In the genomic region with DNA sequence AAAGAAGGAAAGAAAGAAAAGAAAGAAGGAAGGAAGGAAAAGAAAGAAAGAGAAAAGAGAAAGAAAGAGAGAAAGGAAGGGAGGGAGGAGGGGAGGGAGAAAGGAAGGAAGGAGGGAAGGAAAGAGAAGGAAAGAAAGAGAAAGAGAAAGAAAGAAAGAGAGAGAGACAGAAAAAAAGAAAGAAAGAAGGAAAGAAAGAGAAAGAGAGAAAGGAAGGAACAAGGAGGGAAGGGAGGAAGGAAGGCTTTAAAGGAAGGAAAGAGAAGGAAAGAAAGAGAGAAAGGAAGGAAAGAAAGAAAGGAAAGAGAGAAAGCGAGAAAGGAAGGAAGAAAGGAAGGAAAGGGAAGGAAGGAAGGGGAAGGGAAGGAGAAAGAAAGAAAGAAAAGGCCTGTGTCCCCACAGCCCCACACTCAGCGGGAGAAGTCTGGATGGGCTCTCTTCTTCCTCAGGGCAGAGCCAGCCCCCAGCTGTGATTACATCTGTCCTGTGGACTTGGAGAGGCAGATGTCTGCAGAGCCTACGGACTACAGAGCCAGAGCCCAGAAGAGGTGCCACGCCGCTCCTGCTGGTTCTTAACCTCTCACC, we compare ENCODE assay signal across 2 cellular contexts.
A peak's percentile ranks its signal among the peaks of the same experiment; 100 is the strongest.
TF ChIP-seq lines count a peak whose summit lies in the region.

No MANE protein-coding gene starts in this region.

TF ChIP-seq in HEK293, 187 proteins besides CTCF, POLR2A, EP300 and RAD21:
- TF ChIP-seq PRDM1 (tag by site-specific recombination; IDR thresholded peaks at IDR 0.05) = peak; percentile 100
- TF ChIP-seq ZSCAN18 (tag by site-specific recombination; IDR thresholded peaks at IDR 0.05) = 0 out of 2 replicates have a peak, but pooled peaks have one; percentile 20
- TF ChIP-seq HOXD13 (CRISPR knock-in tag; IDR thresholded peaks at IDR 0.05; ENCODE audit: borderline replicate concordance) = no peak
- peak; percentile 64 for TF ChIP-seq ZIC2 (tag by site-specific recombination; IDR thresholded peaks at IDR 0.05)
- TF ChIP-seq ZNF626 (tag by site-specific recombination; IDR thresholded peaks at IDR 0.05) = no peak
- TF ChIP-seq ZNF777 (tag by site-specific recombination; IDR thresholded peaks at IDR 0.05; ENCODE audit: borderline replicate concordance) = 0 out of 2 replicates have a peak, but pooled peaks have one; percentile 13
- peak; percentile 98 for TF ChIP-seq ZNF366 (tag by site-specific recombination; conservative IDR thresholded peaks at IDR 0.05)
- TF ChIP-seq ZFP41 (tag by site-specific recombination; IDR thresholded peaks at IDR 0.05; ENCODE audit: borderline replicate concordance) = no peak
TF ChIP-seq in HEK293: peak in this region for 5.

TF ChIP-seq in K562, 482 proteins besides CTCF, POLR2A, EP300 and RAD21 (continues in another document):
- no peak for TF ChIP-seq SMAD1 (IDR thresholded peaks at IDR 0.05; ENCODE audit: low read depth, low read length, partially characterized antibody)
- TF ChIP-seq FOXP4 (CRISPR knock-in tag; IDR thresholded peaks at IDR 0.05; ENCODE audit: borderline replicate concordance) = no peak
- TF ChIP-seq HDAC1 (IDR thresholded peaks at IDR 0.05) = 0 out of 4 replicates have a peak, but pooled peaks of 1 of the 2 experiments have one; percentile 16
- TF ChIP-seq EZH2 (IDR thresholded peaks at IDR 0.05; ENCODE audit: borderline replicate concordance, low read depth, low read length) = no peak
- TF ChIP-seq RFX7 (CRISPR knock-in tag; IDR thresholded peaks at IDR 0.05) = no peak
- TF ChIP-seq ELK1 (CRISPR knock-in tag; IDR thresholded peaks at IDR 0.05) = no peak
- TF ChIP-seq TARDBP (IDR thresholded peaks at IDR 0.05) = no peak
- TF ChIP-seq THRAP3 (IDR thresholded peaks at IDR 0.05; ENCODE audit: borderline replicate concordance) = peak; percentile 56; the same call in 1 of the 2 replicates
- TF ChIP-seq NKRF (IDR thresholded peaks at IDR 0.05; ENCODE audit: borderline replicate concordance) = 0 out of 2 replicates have a peak, but pooled peaks have one; percentile 17
- no peak for TF ChIP-seq BHLHE40 (IDR thresholded peaks at IDR 0.05; ENCODE audit: low read length)
- TF ChIP-seq, protein P1, sequence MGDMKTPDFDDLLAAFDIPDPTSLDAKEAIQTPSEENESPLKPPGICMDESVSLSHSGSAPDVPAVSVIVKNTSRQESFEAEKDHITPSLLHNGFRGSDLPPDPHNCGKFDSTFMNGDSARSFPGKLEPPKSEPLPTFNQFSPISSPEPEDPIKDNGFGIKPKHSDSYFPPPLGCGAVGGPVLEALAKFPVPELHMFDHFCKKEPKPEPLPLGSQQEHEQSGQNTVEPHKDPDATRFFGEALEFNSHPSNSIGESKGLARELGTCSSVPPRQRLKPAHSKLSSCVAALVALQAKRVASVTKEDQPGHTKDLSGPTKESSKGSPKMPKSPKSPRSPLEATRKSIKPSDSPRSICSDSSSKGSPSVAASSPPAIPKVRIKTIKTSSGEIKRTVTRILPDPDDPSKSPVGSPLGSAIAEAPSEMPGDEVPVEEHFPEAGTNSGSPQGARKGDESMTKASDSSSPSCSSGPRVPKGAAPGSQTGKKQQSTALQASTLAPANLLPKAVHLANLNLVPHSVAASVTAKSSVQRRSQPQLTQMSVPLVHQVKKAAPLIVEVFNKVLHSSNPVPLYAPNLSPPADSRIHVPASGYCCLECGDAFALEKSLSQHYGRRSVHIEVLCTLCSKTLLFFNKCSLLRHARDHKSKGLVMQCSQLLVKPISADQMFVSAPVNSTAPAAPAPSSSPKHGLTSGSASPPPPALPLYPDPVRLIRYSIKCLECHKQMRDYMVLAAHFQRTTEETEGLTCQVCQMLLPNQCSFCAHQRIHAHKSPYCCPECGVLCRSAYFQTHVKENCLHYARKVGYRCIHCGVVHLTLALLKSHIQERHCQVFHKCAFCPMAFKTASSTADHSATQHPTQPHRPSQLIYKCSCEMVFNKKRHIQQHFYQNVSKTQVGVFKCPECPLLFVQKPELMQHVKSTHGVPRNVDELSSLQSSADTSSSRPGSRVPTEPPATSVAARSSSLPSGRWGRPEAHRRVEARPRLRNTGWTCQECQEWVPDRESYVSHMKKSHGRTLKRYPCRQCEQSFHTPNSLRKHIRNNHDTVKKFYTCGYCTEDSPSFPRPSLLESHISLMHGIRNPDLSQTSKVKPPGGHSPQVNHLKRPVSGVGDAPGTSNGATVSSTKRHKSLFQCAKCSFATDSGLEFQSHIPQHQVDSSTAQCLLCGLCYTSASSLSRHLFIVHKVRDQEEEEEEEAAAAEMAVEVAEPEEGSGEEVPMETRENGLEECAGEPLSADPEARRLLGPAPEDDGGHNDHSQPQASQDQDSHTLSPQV (IDR thresholded peaks at IDR 0.05) = no peak
- TF ChIP-seq ZNF77 (CRISPR knock-in tag; IDR thresholded peaks at IDR 0.05) = no peak
- TF ChIP-seq SP1 (CRISPR knock-in tag; IDR thresholded peaks at IDR 0.05) = no peak
- TF ChIP-seq, protein P2, sequence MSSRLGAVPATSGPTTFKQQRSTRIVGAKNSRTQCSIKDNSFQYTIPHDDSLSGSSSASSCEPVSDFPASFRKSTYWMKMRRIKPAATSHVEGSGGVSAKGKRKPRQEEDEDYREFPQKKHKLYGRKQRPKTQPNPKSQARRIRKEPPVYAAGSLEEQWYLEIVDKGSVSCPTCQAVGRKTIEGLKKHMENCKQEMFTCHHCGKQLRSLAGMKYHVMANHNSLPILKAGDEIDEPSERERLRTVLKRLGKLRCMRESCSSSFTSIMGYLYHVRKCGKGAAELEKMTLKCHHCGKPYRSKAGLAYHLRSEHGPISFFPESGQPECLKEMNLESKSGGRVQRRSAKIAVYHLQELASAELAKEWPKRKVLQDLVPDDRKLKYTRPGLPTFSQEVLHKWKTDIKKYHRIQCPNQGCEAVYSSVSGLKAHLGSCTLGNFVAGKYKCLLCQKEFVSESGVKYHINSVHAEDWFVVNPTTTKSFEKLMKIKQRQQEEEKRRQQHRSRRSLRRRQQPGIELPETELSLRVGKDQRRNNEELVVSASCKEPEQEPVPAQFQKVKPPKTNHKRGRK (tag; IDR thresholded peaks at IDR 0.05) = peak; percentile 90
- no peak for TF ChIP-seq PATZ1 (CRISPR knock-in tag; IDR thresholded peaks at IDR 0.05; ENCODE audit: borderline replicate concordance)
- no peak for TF ChIP-seq BACH1 (tag; IDR thresholded peaks at IDR 0.05)
- no peak for TF ChIP-seq NCOA1 (IDR thresholded peaks at IDR 0.05; ENCODE audit: low read depth)
- TF ChIP-seq GATA2 (CRISPR knock-in tag; IDR thresholded peaks at IDR 0.05) = no peak
- TF ChIP-seq ID3 (CRISPR knock-in tag; IDR thresholded peaks at IDR 0.05) = no peak
- TF ChIP-seq ID3 (tag; IDR thresholded peaks at IDR 0.05) = no peak
- TF ChIP-seq PRPF4 (IDR thresholded peaks at IDR 0.05; ENCODE audit: insufficient read depth, low read depth, low read length, poor library complexity, severe bottlenecking) = no peak
- TF ChIP-seq SMC3 (conservative IDR thresholded peaks at IDR 0.05; ENCODE audit: insufficient read depth, low read depth, low read length) = no peak
- TF ChIP-seq TGIF2 (CRISPR knock-in tag; IDR thresholded peaks at IDR 0.05) = no peak
- no peak for TF ChIP-seq E2F3 (CRISPR knock-in tag; IDR thresholded peaks at IDR 0.05)
- TF ChIP-seq ARID3A (IDR thresholded peaks at IDR 0.05; ENCODE audit: borderline replicate concordance, low read depth, low read length) = no peak
- no peak for TF ChIP-seq FOXA1 (IDR thresholded peaks at IDR 0.05; ENCODE audit: borderline replicate concordance)
- no peak for TF ChIP-seq NRF1 (conservative IDR thresholded peaks at IDR 0.05 in 1 of 2, IDR thresholded peaks at IDR 0.05 in 1 of 2)
- no peak for TF ChIP-seq TAL1 (IDR thresholded peaks at IDR 0.05)
- no peak for TF ChIP-seq ZNF696 (CRISPR knock-in tag; conservative IDR thresholded peaks at IDR 0.05)
- TF ChIP-seq HNRNPLL (IDR thresholded peaks at IDR 0.05; ENCODE audit: low read depth, low read length, poor library complexity, severe bottlenecking) = no peak
- no peak for TF ChIP-seq TCFL5 (CRISPR knock-in tag; conservative IDR thresholded peaks at IDR 0.05)
- no peak for TF ChIP-seq ZNF431 (CRISPR knock-in tag; IDR thresholded peaks at IDR 0.05)
- TF ChIP-seq ZNF780A (CRISPR knock-in tag; IDR thresholded peaks at IDR 0.05) = no peak
- no peak for TF ChIP-seq POLR2G (IDR thresholded peaks at IDR 0.05; ENCODE audit: low read depth, low read length)
- TF ChIP-seq, protein P3, sequence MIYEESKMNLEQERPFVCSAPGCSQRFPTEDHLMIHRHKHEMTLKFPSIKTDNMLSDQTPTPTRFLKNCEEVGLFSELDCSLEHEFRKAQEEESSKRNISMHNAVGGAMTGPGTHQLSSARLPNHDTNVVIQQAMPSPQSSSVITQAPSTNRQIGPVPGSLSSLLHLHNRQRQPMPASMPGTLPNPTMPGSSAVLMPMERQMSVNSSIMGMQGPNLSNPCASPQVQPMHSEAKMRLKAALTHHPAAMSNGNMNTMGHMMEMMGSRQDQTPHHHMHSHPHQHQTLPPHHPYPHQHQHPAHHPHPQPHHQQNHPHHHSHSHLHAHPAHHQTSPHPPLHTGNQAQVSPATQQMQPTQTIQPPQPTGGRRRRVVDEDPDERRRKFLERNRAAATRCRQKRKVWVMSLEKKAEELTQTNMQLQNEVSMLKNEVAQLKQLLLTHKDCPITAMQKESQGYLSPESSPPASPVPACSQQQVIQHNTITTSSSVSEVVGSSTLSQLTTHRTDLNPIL (CRISPR knock-in tag; IDR thresholded peaks at IDR 0.05) = no peak
- TF ChIP-seq ARID1B (IDR thresholded peaks at IDR 0.05) = peak; percentile 14; the same call in 1 of the 2 replicates
- TF ChIP-seq C11orf30 (IDR thresholded peaks at IDR 0.05; ENCODE audit: low read depth) = no peak
- 0 out of 2 replicates have a peak, but pooled peaks have one; percentile 46 for TF ChIP-seq ELF4 (CRISPR knock-in tag; IDR thresholded peaks at IDR 0.05)
- TF ChIP-seq ZNF146 (CRISPR knock-in tag; IDR thresholded peaks at IDR 0.05; ENCODE audit: unreplicated experiment) = no peak
